ENCODE assay signal across 15 cellular contexts in the genomic region with DNA sequence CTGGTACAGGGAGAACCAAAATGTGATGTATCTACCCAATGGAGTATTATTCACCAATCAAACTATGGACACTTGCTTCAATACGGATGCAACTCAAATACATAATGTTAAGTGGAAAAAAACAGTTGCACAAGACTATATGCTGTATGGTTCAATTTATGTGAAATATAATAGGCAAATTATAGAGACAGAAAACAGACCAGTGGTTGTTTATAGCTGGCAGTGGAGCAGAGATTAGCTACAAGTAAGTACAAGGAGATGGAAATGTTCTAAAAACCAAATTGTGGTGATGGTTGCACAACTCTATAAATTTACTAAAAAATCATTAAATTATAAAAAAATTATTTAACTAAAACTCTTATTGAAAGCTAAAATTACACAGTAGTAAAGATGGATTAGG.
"Had no signal": no experiment of that assay in that cellular context is flagged by ENCODE, and none has a peak within 500 bp of the region (broad histone marks: within the 10 kb centered on the region; RNA-seq: fewer than 3 reads in every experiment).

No MANE protein-coding gene starts in this region.

- H3K9me3 Mint-ChIP-seq: stimulated activated memory B cell treated with anti-CD40 and anti-IgM and Interleukin-4, amounts not matched to agents 10 μg/mL and 1 μg/mL and 100 μg/mL, for 72 hours had no signal

- DNase-seq: activated naive CD4-positive, alpha-beta T cell treated with anti-CD3 and anti-CD28 coated beads, Interleukin-2, amount 10 ng/mL, durations not matched to agents 7 days and 5 days; activated T-cell treated with anti-CD3 and anti-CD28 coated beads, Interleukin-2, amount 50 U/mL, for 1 hour; adrenal gland; body of pancreas; central memory CD4-positive, alpha-beta T cell; effector CD4-positive, alpha-beta T cell; esophagus squamous epithelium; foreskin melanocyte; pancreas; T-helper 9 cell had no signal

- H3K4me1 ChIP-seq: adrenal gland, body of pancreas, pancreas had no signal

- H3K27ac Mint-ChIP-seq: activated naive CD4-positive, alpha-beta T cell treated with anti-CD3 and anti-CD28 coated beads, Interleukin-2, amount 10 ng/mL, durations not matched to agents 7 days and 5 days; activated T-helper 2 cell treated with anti-CD3 and anti-CD28 coated beads, Interferon-gamma antibody, Interleukin-2, Interleukin-4, amounts not matched to agents 10 μg/mL and 5 μg/mL and 100 μg/mL, durations not matched to agents 14 hours and 24 hours and 36 hours; stimulated activated memory B cell treated with anti-CD40 and anti-IgM and Interleukin-4, amounts not matched to agents 10 μg/mL and 1 μg/mL and 100 μg/mL, for 72 hours had no signal

- H3K27me3 Mint-ChIP-seq: activated naive CD4-positive, alpha-beta T cell treated with anti-CD3 and anti-CD28 coated beads, Interleukin-2, amount 10 ng/mL, durations not matched to agents 7 days and 5 days; stimulated activated memory B cell treated with anti-CD40 and anti-IgM and Interleukin-4, amounts not matched to agents 10 μg/mL and 1 μg/mL and 100 μg/mL, for 72 hours had no signal

- H3K27ac ChIP-seq: adrenal gland, body of pancreas, coronary artery, esophagus squamous epithelium, pancreas had no signal

- H3K9me3 ChIP-seq: adrenal gland, body of pancreas, esophagus squamous epithelium, pancreas had no signal

- FAIRE-seq: pancreas had no signal

- ATAC-seq: activated CD4-positive, CD25-positive, alpha-beta regulatory T cell treated with anti-CD3 and anti-CD28 coated beads, Interleukin-2, amount 50 U/mL, for 24 hours; body of pancreas; pancreas; stimulated activated memory B cell treated with anti-CD40 and anti-IgM and Interleukin-4, amounts not matched to agents 10 μg/mL and 1 μg/mL and 100 μg/mL, for 72 hours had no signal

- H3K4me3 Mint-ChIP-seq: activated naive CD4-positive, alpha-beta T cell treated with anti-CD3 and anti-CD28 coated beads, Interleukin-2, amount 10 ng/mL, durations not matched to agents 7 days and 5 days; stimulated activated memory B cell treated with anti-CD40 and anti-IgM and Interleukin-4, amounts not matched to agents 10 μg/mL and 1 μg/mL and 100 μg/mL, for 72 hours had no signal

- H3K4me3 ChIP-seq: adrenal gland, body of pancreas, coronary artery, esophagus squamous epithelium, lung, pancreas had no signal

- H3K36me3 ChIP-seq: pancreas had no signal

- H3K27me3 ChIP-seq: adrenal gland, body of pancreas, esophagus squamous epithelium, pancreas had no signal
